In genomic region chr19:45876161-45876410, GRCh38 we compare ENCODE assay signal across 10 cellular contexts. TPM values are rescaled to one million over a fixed set of nuclear protein-coding genes. Genes with fewer than 3 reads are reported as not detected.
DNase-seq lines count a peak whose midpoint lies in the region; ATAC-seq and TF ChIP-seq lines count a peak whose summit lies in the region.
"Had no signal": no experiment of that assay in that cellular context is flagged by ENCODE, and none has a peak within 500 bp of the region (broad histone marks: within the 10 kb centered on the region; RNA-seq: fewer than 3 reads in every experiment).

No MANE protein-coding gene starts in this region.

- no peaks in the 10 kb centered on the region for H3K79me2 ChIP-seq in smooth muscle cell (ENCODE audit: low read depth)

- no peaks in the 10 kb centered on the region for H4K20me1 ChIP-seq in smooth muscle cell (ENCODE audit: low read depth)

- CTCF ChIA-PET in T-cell (lab: Charles Lee), result no interaction called here

- H3K27me3 ChIP-seq in iPS-20b (ENCODE audit: insufficient read depth, low read length), result no peaks in the 10 kb centered on the region
- H3K27me3 ChIP-seq in smooth muscle cell (ENCODE audit: low read depth), result no peaks in the 10 kb centered on the region

- no peak overlapping the region for H3K27ac ChIP-seq in iPS-20b (ENCODE audit: low read length)
- H3K27ac ChIP-seq in smooth muscle cell (ENCODE audit: low read depth), result peak overlapping the region; percentile 85

- POLR2A ChIA-PET in T-cell (lab: Charles Lee), result no interaction called here

- no peak overlapping the region; the same call in 1 of the 2 replicates for H3K9ac ChIP-seq in iPS-20b (ENCODE audit: low read depth, low read length)
- peak overlapping the region; percentile 88 for H3K9ac ChIP-seq in smooth muscle cell (ENCODE audit: low read depth)

- peak overlapping the region; percentile 85 for H3K4me2 ChIP-seq in smooth muscle cell

- H3K4me3 Mint-ChIP-seq in T-cell, result peak overlapping the region in 2 of 3 donors; percentile 37 to 53

- TF ChIP-seq CTCF in GM20000 (IDR thresholded peaks at IDR 0.05; ENCODE audit: extremely low read depth, missing control alignments), result no peak
- TF ChIP-seq CTCF in smooth muscle cell (IDR thresholded peaks at IDR 0.05; ENCODE audit: borderline replicate concordance, insufficient read depth, poor library complexity, severe bottlenecking), result no peak

- H3K9me3 Mint-ChIP-seq in T-cell, result no peaks in the 10 kb centered on the region

- peak overlapping the region; percentile 91 for H2AFZ ChIP-seq in smooth muscle cell (ENCODE audit: low read depth)

- peaks cover 8 to 17% (median 10%) of the 10 kb centered on the region in 3 donors for H3K4me1 Mint-ChIP-seq in T-cell

- 69% methylated on average over 4 of the region's 4 CpGs for WGBS in smooth muscle cell (ENCODE audit: low lambda C conversion rate)

- no peaks in the 10 kb centered on the region for H3F3A ChIP-seq in smooth muscle cell (ENCODE audit: low read depth)

- in situ Hi-C loops in G401 (cut with HindIII; ENCODE audit: low sequenced_read_pairs), result no loop called here

- H3K27me3 Mint-ChIP-seq in T-cell, result peaks cover 17 to 26% of the 10 kb centered on the region in 2 donors

- H3K4me1 ChIP-seq in iPS-20b (ENCODE audit: insufficient read depth, low read length) (peaks cover 1% of the 10 kb centered on the region; the same call in 1 of the 2 replicates), smooth muscle cell (ENCODE audit: low read depth) (peaks cover 12% of the 10 kb centered on the region)

- peak; percentile 80 for DNase-seq in GM20000 (ENCODE audit: low spot score)
- no peak for DNase-seq in T-cell
- DNase-seq in smooth muscle cell (lab: John Stamatoyannopoulos, UW; ENCODE audit: unreplicated experiment), result no peak
- DNase-seq in NCI-H1105 treated with DMSO at 0.1 percent for 48 hours (lab: John Stamatoyannopoulos, UW), result no peak
- no peak for DNase-seq in G401 (ENCODE audit: low spot score)
- no peak for DNase-seq in H4 (ENCODE audit: low spot score)

- H3K4me3 ChIP-seq in iPS-20b (ENCODE audit: low read length), result peak overlapping the region; percentile 63; the same call in 1 of the 2 replicates
- peak overlapping the region; percentile 41 for H3K4me3 ChIP-seq in smooth muscle cell

- peak; percentile 35 to 79 (median 56) for ATAC-seq in T-cell (replicated peaks in 1 of 4)
- ATAC-seq: esophagus mucosa had no signal

- peaks cover 9% of the 10 kb centered on the region; the same call in 1 of the 2 replicates for H3K36me3 ChIP-seq in iPS-20b (ENCODE audit: insufficient read depth, low read depth, low read length)
- H3K36me3 ChIP-seq in smooth muscle cell (ENCODE audit: low read depth), result no peaks in the 10 kb centered on the region

- H3K9me3 ChIP-seq in iPS-20b (ENCODE audit: insufficient read depth, low read depth, low read length), result no peaks in the 10 kb centered on the region
- no peaks in the 10 kb centered on the region for H3K9me3 ChIP-seq in smooth muscle cell (replicated peaks; ENCODE audit: low read depth)

- peak overlapping the region in 1 of 2 donors; percentile 62 for H3K27ac Mint-ChIP-seq in T-cell

- peaks cover 3% of the 10 kb centered on the region for H3K36me3 Mint-ChIP-seq in T-cell

RNA-seq across cellular contexts. Expression of gene IRF2BP1, which starts 9.9 kb away (rescaled TPM):
- 10 to 100 TPM; 22.7 to 42.3 (median 38.0) TPM for total RNA-seq in T-cell
- total RNA-seq in smooth muscle cell, result 10.4 and 19.0 TPM in 2 replicates
- 11.2 and 12.9 TPM in 2 replicates for polyA plus RNA-seq in smooth muscle cell
- total RNA-seq in G401 (2014; rRNA removed; shearing (Covaris generic)), result 38.3 and 43.4 TPM in 2 replicates
- total RNA-seq in H4 (2014; rRNA removed; shearing (Covaris generic)), result 8.7 and 13.0 TPM in 2 replicates

RNA-seq across cellular contexts. Expression of gene FOXA3, which starts 12.0 kb away (rescaled TPM):
- total RNA-seq in T-cell, result under 1 TPM in 1 of 5 donors, not detected in 4; 0.16 TPM
- 0.13 and 0.76 TPM in 2 replicates for total RNA-seq in smooth muscle cell
- polyA plus RNA-seq in smooth muscle cell, result 0.50 and 0.65 TPM in 2 replicates
- total RNA-seq in G401 (2014; rRNA removed; shearing (Covaris generic)), result 4.5 and 5.5 TPM in 2 replicates
- total RNA-seq in H4 (2014; rRNA removed; shearing (Covaris generic)), result 0.31 TPM in 1 of 2 replicates, not detected in the other
- total RNA-seq: esophagus mucosa, mononuclear cell had no signal

RNA-seq across cellular contexts. Expression of gene SYMPK, which starts 13.1 kb away (rescaled TPM):
- total RNA-seq in T-cell (100 to 1,000 TPM in 1 of 5 donors, 10 to 100 TPM in 4; 89.7 to 102 (median 94.7) TPM), smooth muscle cell (30.9 and 33.3 TPM in 2 replicates)
- polyA plus RNA-seq in smooth muscle cell, result 28.6 and 34.1 TPM in 2 replicates
- total RNA-seq in G401 (2014; rRNA removed; shearing (Covaris generic)), result 131 and 136 TPM in 2 replicates
- 13.2 and 17.7 TPM in 2 replicates for total RNA-seq in H4 (2014; rRNA removed; shearing (Covaris generic))

RNA-seq across cellular contexts. Expression of gene MYPOP, which starts 26.3 kb away (rescaled TPM):
- total RNA-seq in T-cell (10 to 100 TPM in 3 of 5 donors, 1 to 10 TPM in 2; 7.3 to 17.5 (median 16.9) TPM), smooth muscle cell (1.6 and 3.9 TPM in 2 replicates)
- polyA plus RNA-seq in smooth muscle cell, result 2.1 and 3.5 TPM in 2 replicates
- total RNA-seq in G401 (2014; rRNA removed; shearing (Covaris generic)), result 0.12 and 1.9 TPM in 2 replicates
- 0.52 and 0.78 TPM in 2 replicates for total RNA-seq in H4 (2014; rRNA removed; shearing (Covaris generic))

RNA-seq across cellular contexts. Expression of gene NANOS2, which starts 38.5 kb away (rescaled TPM):
- not detected for total RNA-seq in T-cell
- not detected in 2 replicates for total RNA-seq in smooth muscle cell
- polyA plus RNA-seq in smooth muscle cell, result not detected in 2 replicates
- total RNA-seq in G401 (2014; rRNA removed; shearing (Covaris generic)), result 0.07 TPM in 1 of 2 replicates, not detected in the other
- total RNA-seq in H4 (2014; rRNA removed; shearing (Covaris generic)), result not detected in 2 replicates
- total RNA-seq: aorta, esophagus mucosa, mononuclear cell had no signal
- polyA plus RNA-seq: aorta had no signal
